Comparison of ENCODE assay signal across 13 cellular contexts in the genomic region with DNA sequence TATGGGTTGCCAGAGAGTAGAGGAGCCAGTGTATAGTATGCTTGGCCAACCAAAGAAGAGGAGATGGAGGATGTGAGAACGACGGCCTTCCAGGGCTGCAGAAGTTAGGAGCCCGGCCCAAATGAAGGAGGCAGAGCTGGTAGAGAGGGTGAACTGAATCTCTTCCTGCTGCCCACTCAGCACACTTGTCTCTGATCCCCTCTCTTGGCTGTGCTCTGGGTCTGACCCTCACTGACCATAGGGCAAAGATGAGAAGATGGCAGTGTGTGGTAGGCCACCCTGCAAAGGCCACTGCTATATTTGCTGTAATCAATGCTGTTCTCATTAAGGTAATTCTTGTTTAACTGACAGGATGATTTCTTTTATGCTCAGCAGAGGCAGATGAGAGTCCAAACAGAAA.
A peak's percentile ranks its signal among the peaks of the same experiment; 100 is the strongest.
DNase-seq lines count a peak whose midpoint lies in the region.
"Had no signal": no experiment of that assay in that cellular context is flagged by ENCODE, and none has a peak within 500 bp of the region (broad histone marks: within the 10 kb centered on the region; RNA-seq: fewer than 3 reads in every experiment).

No MANE protein-coding gene starts in this region.

- peak; percentile 16 for DNase-seq in activated effector memory CD4-positive, alpha-beta T cell treated with anti-CD3 and anti-CD28 coated beads, Interleukin-2, amount 50 U/mL, for 16 hours
- no peak for DNase-seq in activated effector memory CD4-positive, alpha-beta T cell treated with Interleukin-2 at 50 U/mL for 16 hours
- DNase-seq in mesenteric fat pad (ENCODE audit: low spot score), result peak; percentile 28
- DNase-seq in ureter (ENCODE audit: low spot score), result peak; percentile 14
- no peak for DNase-seq in H4 (ENCODE audit: low spot score)
- no peak for DNase-seq in NCI-H345 treated with DMSO at 0.1 percent for 48 hours (lab: John Stamatoyannopoulos, UW; ENCODE audit: unreplicated experiment)
- DNase-seq: CD4-positive, CD25-positive, alpha-beta regulatory T cell; CD8-positive, alpha-beta T cell; DMS 273 treated with DMSO at 0.1 percent for 48 hours; DMS79; EL; GDM1; HFFc6 had no signal

Comparison
In these comparisons a context has a peak if more than half of its experiments do, and no peak if none do; other contexts are left out.
1. DNase-seq: peak in activated effector memory CD4-positive, alpha-beta T cell treated with anti-CD3 and anti-CD28 coated beads, Interleukin-2, amount 50 U/mL, for 16 hours (single experiment), mesenteric fat pad (single experiment) and ureter (single experiment); none in activated effector memory CD4-positive, alpha-beta T cell treated with Interleukin-2 at 50 U/mL for 16 hours (single experiment), H4 (single experiment) and NCI-H345 treated with DMSO at 0.1 percent for 48 hours (single experiment).